ENCODE assay signal across 20 cellular contexts in genomic region chr19:14267224-14267741, GRCh38.
DNase-seq lines count a peak whose midpoint lies in the region; ATAC-seq, FAIRE-seq and TF ChIP-seq lines count a peak whose summit lies in the region.
"Had no signal": no experiment of that assay in that cellular context is flagged by ENCODE, and none has a peak within 500 bp of the region (broad histone marks: within the 10 kb centered on the region; RNA-seq: fewer than 3 reads in every experiment).

No MANE protein-coding gene starts in this region.

- no peak for ATAC-seq in WTC11
- ATAC-seq: GM12878, HCT116 had no signal

- intact Hi-C loops in MCF 10A (cut with micrococcal nuclease) (no loop called here), A673 (cut with micrococcal nuclease; ENCODE audit: unreplicated experiment) (no loop called here)

- H3K4me1 Mint-ChIP-seq in WTC11 = peaks cover 36% of the 10 kb centered on the region
- H3K4me1 Mint-ChIP-seq in nephron = peaks cover 8% of the 10 kb centered on the region
- peaks cover 6% of the 10 kb centered on the region for H3K4me1 Mint-ChIP-seq in progenitor cell of endocrine pancreas (ENCODE audit: low read depth)
- no peaks in the 10 kb centered on the region for H3K4me1 Mint-ChIP-seq in MCF 10A (ENCODE audit: insufficient read depth, unreplicated experiment)
- H3K4me1 Mint-ChIP-seq: B cell had no signal

- H3K9me3 Mint-ChIP-seq in WTC11 (no peaks in the 10 kb centered on the region), nephron (no peaks in the 10 kb centered on the region), progenitor cell of endocrine pancreas (ENCODE audit: low read depth) (no peaks in the 10 kb centered on the region), MCF 10A (ENCODE audit: unreplicated experiment) (no peaks in the 10 kb centered on the region)
- H3K9me3 Mint-ChIP-seq: CD4-positive, alpha-beta T cell had no signal

- H3K27ac ChIP-seq in A673 (ENCODE audit: low read depth, low read length, poor library complexity, severe bottlenecking) = no peak overlapping the region
- H3K27ac ChIP-seq: KMS-11 had no signal

- H3K36me3 ChIP-seq in A673 (ENCODE audit: insufficient read depth, low read length, poor library complexity, severe bottlenecking) = no peaks in the 10 kb centered on the region

- H3K36me3 Mint-ChIP-seq in WTC11 (no peaks in the 10 kb centered on the region), nephron (ENCODE audit: low read depth) (no peaks in the 10 kb centered on the region), progenitor cell of endocrine pancreas (ENCODE audit: insufficient read depth) (no peaks in the 10 kb centered on the region), MCF 10A (ENCODE audit: insufficient read depth, unreplicated experiment) (no peaks in the 10 kb centered on the region)

- H3K4me3 Mint-ChIP-seq in WTC11 (no peak overlapping the region), nephron (peak overlapping the region in 2 of 3 experiments; percentile 21 to 41), progenitor cell of endocrine pancreas (ENCODE audit: low read depth) (peak overlapping the region; percentile 26), MCF 10A (ENCODE audit: unreplicated experiment) (no peak overlapping the region)
- H3K4me3 Mint-ChIP-seq: B cell; CD4-positive, alpha-beta T cell had no signal

- no peaks in the 10 kb centered on the region for H3K4me1 ChIP-seq in A673 (ENCODE audit: insufficient read depth, low read length, poor library complexity, severe bottlenecking)

- POLR2A ChIA-PET in WTC11 (lab: Charles Lee) (no interaction called here), MCF 10A (lab: Yijun Ruan, JAX) (no interaction called here), A673 (lab: Charles Lee; ENCODE audit: low non-redundant PET) (no interaction called here)

- no peak for TF ChIP-seq CTCF in WTC11 (IDR thresholded peaks at IDR 0.05)
- no peak for TF ChIP-seq CTCF in nephron (IDR thresholded peaks at IDR 0.05; ENCODE audit: unreplicated experiment in 3 of 3)
- TF ChIP-seq CTCF in progenitor cell of endocrine pancreas (IDR thresholded peaks at IDR 0.05; ENCODE audit: unreplicated experiment) = no peak
- TF ChIP-seq CTCF in MCF 10A (IDR thresholded peaks at IDR 0.05; ENCODE audit: unreplicated experiment) = no peak
- TF ChIP-seq CTCF in A673 (conservative IDR thresholded peaks at IDR 0.05; ENCODE audit: low read depth, low read length) = no peak

- TF ChIP-seq POLR2A in GM12891 (IDR thresholded peaks at IDR 0.05; ENCODE audit: low read depth, low read length) = no peak

- H3K27me3 ChIP-seq in A673 (replicated peaks; ENCODE audit: insufficient read depth, low read depth, low read length, poor library complexity) = no peaks in the 10 kb centered on the region

- H3K27me3 Mint-ChIP-seq in WTC11 (ENCODE audit: low read depth) (peaks cover 18% of the 10 kb centered on the region), nephron (ENCODE audit: low read depth) (peaks cover 32% of the 10 kb centered on the region), progenitor cell of endocrine pancreas (peaks cover 18% of the 10 kb centered on the region), MCF 10A (ENCODE audit: insufficient read depth, unreplicated experiment) (peaks cover 38% of the 10 kb centered on the region)
- H3K27me3 Mint-ChIP-seq: CD4-positive, alpha-beta T cell had no signal

- H3K27ac Mint-ChIP-seq in WTC11 (no peak overlapping the region), nephron (no peak overlapping the region), progenitor cell of endocrine pancreas (no peak overlapping the region), MCF 10A (ENCODE audit: low read depth, unreplicated experiment) (no peak overlapping the region)
- H3K27ac Mint-ChIP-seq: B cell; CD4-positive, alpha-beta T cell had no signal

- no peak overlapping the region for H3K4me3 ChIP-seq in A673 (ENCODE audit: low read depth, low read length, poor library complexity, severe bottlenecking)
- H3K4me3 ChIP-seq: GM12878 had no signal

- H3K9me3 ChIP-seq in A673 (ENCODE audit: low read depth, low read length, poor library complexity, severe bottlenecking) = no peaks in the 10 kb centered on the region

- DNase-seq in GM12891 (ENCODE audit: insufficient read length, low spot score) = no peak
- no peak for DNase-seq in WTC11 (ENCODE audit: low spot score)
- no peak for DNase-seq in progenitor cell of endocrine pancreas (ENCODE audit: low spot score, unreplicated experiment)
- no peak for DNase-seq in MCF 10A (ENCODE audit: unreplicated experiment)
- no peak for DNase-seq in A673 (ENCODE audit: low spot score)
- DNase-seq in mucosa of gallbladder (ENCODE audit: low spot score) = no peak
- DNase-seq: 8988T; ACHN; C1 segment of cervical spinal cord; Calu3; CD4-positive, alpha-beta T cell; DMS 273 treated with DMSO at 0.1 percent for 48 hours; IMR-90 had no signal

- CTCF ChIA-PET in WTC11 (lab: Charles Lee) = interaction anchor here (2.4 to 2.7 kb wide), 2 partner anchors 81 to 139 kb away, joined by 8 to 12 read pairs; no protein-coding TSS in a partner anchor
- CTCF ChIA-PET in MCF 10A (lab: Yijun Ruan, JAX) = no interaction called here
- CTCF ChIA-PET in A673 (lab: Charles Lee) = no interaction called here

- peak; percentile 13 for FAIRE-seq in GM12891 (lab: Jason Lieb, UNC)
- FAIRE-seq: GM12878, GM19239, H54 had no signal

- BruUV-seq in MCF 10A (replicated peaks; lab: Mats Ljungman, UMichigan) (no TSS peak), A673 (replicated peaks; lab: Mats Ljungman, UMichigan) (no TSS peak)

TF ChIP-seq in GM12891, 5 proteins besides CTCF, POLR2A, EP300 and RAD21:
- no peak for TF ChIP-seq PAX5 (IDR thresholded peaks at IDR 0.05; ENCODE audit: insufficient read depth, low read length, severe bottlenecking)
- TF ChIP-seq POLR2AphosphoS5 (IDR thresholded peaks at IDR 0.05; ENCODE audit: low read depth, low read length) = no peak
- no peak for TF ChIP-seq SPI1 (IDR thresholded peaks at IDR 0.05; ENCODE audit: low read depth, low read length)
- no peak for TF ChIP-seq TAF1 (IDR thresholded peaks at IDR 0.05; ENCODE audit: low read depth, low read length)
- TF ChIP-seq POU2F2 (IDR thresholded peaks at IDR 0.05; ENCODE audit: low read depth, low read length) = no peak

TF ChIP-seq in WTC11, 78 proteins besides CTCF, POLR2A, EP300 and RAD21:
- TF ChIP-seq CDX4 (CRISPR knock-in tag; IDR thresholded peaks at IDR 0.05; ENCODE audit: borderline replicate concordance) = no peak
- no peak for TF ChIP-seq FOXP4 (CRISPR knock-in tag; IDR thresholded peaks at IDR 0.05)
- 0 out of 2 replicates have a peak, but pooled peaks have one; percentile 44 for TF ChIP-seq ESRRA (CRISPR knock-in tag; IDR thresholded peaks at IDR 0.05; ENCODE audit: borderline replicate concordance)
- peak; percentile 61; the same call in 1 of the 2 replicates for TF ChIP-seq FOXP1 (CRISPR knock-in tag; IDR thresholded peaks at IDR 0.05; ENCODE audit: borderline replicate concordance)
- no peak for TF ChIP-seq CREM (CRISPR knock-in tag; IDR thresholded peaks at IDR 0.05)

Comparison
In these comparisons a context has a peak if more than half of its experiments do, and no peak if none do; other contexts are left out.
1. H3K4me3 Mint-ChIP-seq: peak in nephron (2 of 3) and progenitor cell of endocrine pancreas (single experiment); none in WTC11 (single experiment) and MCF 10A (single experiment).